In the genomic region with DNA sequence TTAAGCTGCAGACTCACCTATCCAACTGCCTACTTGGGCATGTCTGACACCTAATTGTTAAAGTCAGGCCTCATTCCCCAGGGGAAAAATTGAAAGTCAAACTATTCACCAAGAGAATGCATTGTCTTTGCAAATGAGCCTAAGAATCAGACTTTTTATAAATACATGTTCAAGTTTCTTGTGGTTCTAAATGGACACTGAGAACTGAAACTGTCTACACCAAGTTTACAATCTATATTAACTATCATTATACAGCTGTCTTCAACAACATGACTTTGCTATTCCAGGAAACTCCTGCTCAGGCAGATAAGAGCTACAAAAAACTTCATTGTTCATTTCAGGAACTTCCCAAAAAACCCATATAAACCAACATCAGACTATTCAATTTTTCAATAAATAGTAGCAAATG, we compare ENCODE assay signal across 11 cellular contexts. TPM values are rescaled to one million over a fixed set of nuclear protein-coding genes. Genes with fewer than 3 reads are reported as not detected.
DNase-seq lines count a peak whose midpoint lies in the region; ATAC-seq and TF ChIP-seq lines count a peak whose summit lies in the region.
"Had no signal": no experiment of that assay in that cellular context is flagged by ENCODE, and none has a peak within 500 bp of the region (broad histone marks: within the 10 kb centered on the region; RNA-seq: fewer than 3 reads in every experiment).

No MANE protein-coding gene starts in this region.

- no peaks in the 10 kb centered on the region for H3K27me3 ChIP-seq in dorsolateral prefrontal cortex
- no peaks in the 10 kb centered on the region for H3K27me3 ChIP-seq in gastroesophageal sphincter

- H3K4me1 Mint-ChIP-seq in T-helper 2 cell treated with Interferon-gamma antibody and Interleukin-4, amounts not matched to agents 5 μg/mL and 100 μg/mL, for 36 hours (ENCODE audit: low read depth): peaks cover 68% of the 10 kb centered on the region
- H3K4me1 Mint-ChIP-seq in activated B cell treated with CpG ODN at 0.5 μM for 24 hours (peaks cover 65% of the 10 kb centered on the region), nephron progenitor cell (peaks cover 26% of the 10 kb centered on the region)

- H3K36me3 Mint-ChIP-seq in T-helper 2 cell treated with Interferon-gamma antibody and Interleukin-4, amounts not matched to agents 5 μg/mL and 100 μg/mL, for 36 hours (ENCODE audit: low read depth): peaks cover 20% of the 10 kb centered on the region
- H3K36me3 Mint-ChIP-seq in activated B cell treated with CpG ODN at 0.5 μM for 24 hours (ENCODE audit: low read depth): peaks cover 4% of the 10 kb centered on the region
- H3K36me3 Mint-ChIP-seq in nephron progenitor cell (ENCODE audit: low read depth): peaks cover 35% of the 10 kb centered on the region

- peaks cover 20 to 67% (median 20%) of the 10 kb centered on the region in 3 donors for H3K4me1 ChIP-seq in gastroesophageal sphincter

- no peak overlapping the region for H3K4me3 ChIP-seq in dorsolateral prefrontal cortex
- H3K4me3 ChIP-seq in gastroesophageal sphincter: no peak overlapping the region
- H3K4me3 ChIP-seq: lung had no signal

- TF ChIP-seq CTCF in activated B cell treated with CpG ODN at 0.5 μM for 24 hours (IDR thresholded peaks at IDR 0.05): no peak
- TF ChIP-seq CTCF in nephron progenitor cell (IDR thresholded peaks at IDR 0.05): no peak
- TF ChIP-seq CTCF in dorsolateral prefrontal cortex (IDR thresholded peaks at IDR 0.05 in 54 of 56, conservative IDR thresholded peaks at IDR 0.05 in 2 of 56; ENCODE audit: low read depth in 1 of 56, partially characterized antibody in 56 of 56): no peak
- no peak for TF ChIP-seq CTCF in gastroesophageal sphincter (IDR thresholded peaks at IDR 0.05)

- ATAC-seq in HG02798 (IDR thresholded peaks at IDR 0.05; ENCODE audit: poor library complexity, unreplicated experiment) (peak; percentile 77), activated B cell treated with CpG ODN at 0.5 μM for 24 hours (ENCODE audit: low read depth) (no peak), gastroesophageal sphincter (no peak)

- intact Hi-C loops in activated B cell treated with CpG ODN at 0.5 μM for 24 hours (cut with micrococcal nuclease) (no loop called here), dorsolateral prefrontal cortex (cut with DNase I) (no loop called here)

- H3K9me3 Mint-ChIP-seq in T-helper 2 cell treated with Interferon-gamma antibody and Interleukin-4, amounts not matched to agents 5 μg/mL and 100 μg/mL, for 36 hours: peaks cover 12% of the 10 kb centered on the region
- H3K9me3 Mint-ChIP-seq in activated B cell treated with CpG ODN at 0.5 μM for 24 hours (peaks cover 4% of the 10 kb centered on the region), nephron progenitor cell (peaks cover 27% of the 10 kb centered on the region)

- CTCF ChIA-PET in activated B cell treated with CpG ODN at 0.5 μM for 24 hours (lab: Charles Lee): no interaction called here

- peak overlapping the region; percentile 13 for H3K4me3 Mint-ChIP-seq in T-helper 2 cell treated with Interferon-gamma antibody and Interleukin-4, amounts not matched to agents 5 μg/mL and 100 μg/mL, for 36 hours
- H3K4me3 Mint-ChIP-seq in activated B cell treated with CpG ODN at 0.5 μM for 24 hours: peak overlapping the region; percentile 15
- H3K4me3 Mint-ChIP-seq in nephron progenitor cell: no peak overlapping the region

- POLR2A ChIA-PET in activated B cell treated with CpG ODN at 0.5 μM for 24 hours (lab: Charles Lee): interaction anchor here (1.4 kb wide), 1 partner anchor 24 kb away, joined by 6 read pairs; a partner anchor contains a TSS

- no peaks in the 10 kb centered on the region for H3K36me3 ChIP-seq in gastroesophageal sphincter

- H3K27me3 Mint-ChIP-seq in T-helper 2 cell treated with Interferon-gamma antibody and Interleukin-4, amounts not matched to agents 5 μg/mL and 100 μg/mL, for 36 hours (ENCODE audit: low read depth): no peaks in the 10 kb centered on the region
- no peaks in the 10 kb centered on the region for H3K27me3 Mint-ChIP-seq in activated B cell treated with CpG ODN at 0.5 μM for 24 hours
- no peaks in the 10 kb centered on the region for H3K27me3 Mint-ChIP-seq in nephron progenitor cell (ENCODE audit: low read depth, poor library complexity)

- no peak for TF ChIP-seq EP300 in gastroesophageal sphincter (IDR thresholded peaks at IDR 0.05)

- H3K27ac ChIP-seq in dorsolateral prefrontal cortex (peak overlapping the region in 6 of 59 donors; percentile 2 to 36 (median 15)), gastroesophageal sphincter (peak overlapping the region in 1 of 4 donors; percentile 5)

- H3K27ac Mint-ChIP-seq in T-helper 2 cell treated with Interferon-gamma antibody and Interleukin-4, amounts not matched to agents 5 μg/mL and 100 μg/mL, for 36 hours: peak overlapping the region; percentile 2
- peak overlapping the region; percentile 30 for H3K27ac Mint-ChIP-seq in activated B cell treated with CpG ODN at 0.5 μM for 24 hours
- peak overlapping the region; percentile 59 for H3K27ac Mint-ChIP-seq in nephron progenitor cell

- DNase-seq in T-helper 2 cell treated with Interferon-gamma antibody and Interleukin-4, amounts not matched to agents 5 μg/mL and 100 μg/mL, for 36 hours (ENCODE audit: low spot score): no peak
- DNase-seq in T-helper 2 cell (no peak), activated B cell treated with CpG ODN at 0.5 μM for 24 hours (no peak), nephron progenitor cell (no peak), dorsolateral prefrontal cortex (no peak)
- DNase-seq in stimulated activated CD4-positive, alpha-beta T cell treated with anti-CD3 and anti-CD28 coated beads, Interleukin-4, amount 100 ng/mL, for 1 hour: no peak
- DNase-seq: cortex of kidney, NCI-H1092 treated with DMSO at 0.1 percent for 48 hours had no signal

- no peaks in the 10 kb centered on the region for H3K9me3 ChIP-seq in gastroesophageal sphincter

- no peak for TF ChIP-seq POLR2A in gastroesophageal sphincter (IDR thresholded peaks at IDR 0.05)

RNA-seq across cellular contexts. Expression of a gene that starts 24.4 kb away (rescaled TPM):
- total RNA-seq in activated B cell treated with CpG ODN at 0.5 μM for 24 hours (52.1 and 57.3 TPM in 2 replicates), dorsolateral prefrontal cortex (100 to 1,000 TPM in 46 of 120 experiments, 10 to 100 TPM in 74; 56.6 to 132 (median 97.6) TPM), gastroesophageal sphincter (10 to 100 TPM; 54.4 to 77.9 (median 62.9) TPM)

Comparison
In these comparisons a context has a peak if more than half of its experiments do, and no peak if none do; other contexts are left out.
1. H3K27ac Mint-ChIP-seq: peak in every context shown above with its lines; median percentile 59 in nephron progenitor cell; 30 in activated B cell treated with CpG ODN at 0.5 μM for 24 hours; 2 in T-helper 2 cell treated with Interferon-gamma antibody and Interleukin-4, amounts not matched to agents 5 μg/mL and 100 μg/mL, for 36 hours.